15 cellular contexts compared by ENCODE assay signal in the genomic region with DNA sequence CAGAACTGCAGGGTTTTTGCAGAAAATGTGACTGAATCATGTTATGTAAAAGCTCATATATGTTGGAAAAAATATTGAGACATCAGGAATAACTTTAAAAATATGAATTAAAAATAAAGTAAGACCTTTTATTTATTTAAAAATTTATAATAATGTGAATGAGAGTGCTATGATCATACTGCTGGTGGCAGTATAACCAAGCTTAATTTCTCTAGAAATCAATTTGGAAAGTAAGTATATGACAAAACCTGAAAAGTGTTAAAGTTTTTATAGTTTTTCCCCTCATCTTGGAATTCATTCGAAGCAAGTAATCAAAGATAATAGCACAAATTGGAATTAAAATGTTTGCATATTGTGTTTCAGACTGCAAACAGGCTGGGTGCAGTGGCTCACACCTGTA. TPM values are rescaled to one million over a fixed set of nuclear protein-coding genes. Genes with fewer than 3 reads are reported as not detected.
A peak's percentile ranks its signal among the peaks of the same experiment; 100 is the strongest.
DNase-seq lines count a peak whose midpoint lies in the region; ATAC-seq and TF ChIP-seq lines count a peak whose summit lies in the region.
"Had no signal": no experiment of that assay in that cellular context is flagged by ENCODE, and none has a peak within 500 bp of the region (broad histone marks: within the 10 kb centered on the region; RNA-seq: fewer than 3 reads in every experiment).

No MANE protein-coding gene starts in this region.

- H3K4me3 Mint-ChIP-seq in HFFc6 (no peak overlapping the region), nephron (no peak overlapping the region)
- H3K4me3 Mint-ChIP-seq: stimulated activated naive CD8-positive, alpha-beta T cell treated with anti-CD3 and anti-CD28 coated beads, Interleukin-15, Interleukin-2, amounts not matched to agents 100 ng/mL and 50 ng/mL, for 24 hours had no signal

- intact Hi-C loops in aorta (cut with DNase I), result no loop called here

- no peaks in the 10 kb centered on the region for H3K27me3 ChIP-seq in SK-N-SH (ENCODE audit: insufficient read depth)
- no peaks in the 10 kb centered on the region for H3K27me3 ChIP-seq in aorta (ENCODE audit: control insufficient read depth in 1 of 2, insufficient read depth in 2 of 2, low read length in 1 of 2)
- H3K27me3 ChIP-seq: neutrophil had no signal

- POLR2A ChIA-PET in SK-N-SH (lab: Yijun Ruan, JAX), result no interaction called here

- H3F3A ChIP-seq in SK-N-SH (replicated peaks; ENCODE audit: insufficient read depth), result peaks cover 22% of the 10 kb centered on the region

- H3K36me3 ChIP-seq in SK-N-SH (replicated peaks in 1 of 2; ENCODE audit: control insufficient read depth in 1 of 2, insufficient read depth in 2 of 2, low read length in 1 of 2) (peaks cover 0 to 4% of the 10 kb centered on the region in 2 experiments), aorta (ENCODE audit: control insufficient read depth in 1 of 2, insufficient read depth in 2 of 2, low read length in 1 of 2) (no peaks in the 10 kb centered on the region)
- H3K36me3 ChIP-seq: HAP-1, neutrophil had no signal

- no peak overlapping the region for H2AFZ ChIP-seq in SK-N-SH (ENCODE audit: low read depth)

- WGBS in SK-N-SH (ENCODE audit: low lambda C conversion rate), result 96% methylated on average over 1 of the region's 1 CpG
- 59 to 66% methylated on average over 1 of the region's 1 CpG for WGBS in aorta, 2 donors

- H3K4me3 ChIP-seq in SK-N-SH (ENCODE audit: low read depth in 2 of 2, low read length in 1 of 2), result no peak overlapping the region
- no peak overlapping the region for H3K4me3 ChIP-seq in astrocyte of the spinal cord (ENCODE audit: low read depth, low read length)
- no peak overlapping the region for H3K4me3 ChIP-seq in aorta (ENCODE audit: low read length in 2 of 2)
- H3K4me3 ChIP-seq: HAP-1 had no signal

- H3K9me3 Mint-ChIP-seq in HFFc6, result no peaks in the 10 kb centered on the region
- no peaks in the 10 kb centered on the region for H3K9me3 Mint-ChIP-seq in nephron
- H3K9me3 Mint-ChIP-seq: stimulated activated naive CD8-positive, alpha-beta T cell treated with anti-CD3 and anti-CD28 coated beads, Interleukin-15, Interleukin-2, amounts not matched to agents 100 ng/mL and 50 ng/mL, for 24 hours had no signal

- CTCF ChIA-PET in SK-N-SH (lab: Yijun Ruan, JAX), result interaction anchor here (0.6 to 2.9 kb wide), 9 partner anchors 8 to 673 kb away, joined by 3 to 14 read pairs (median 4); no protein-coding TSS in a partner anchor

- H3K27ac Mint-ChIP-seq in HFFc6 (no peak overlapping the region), nephron (peak overlapping the region in 1 of 3 experiments; percentile 25)
- H3K27ac Mint-ChIP-seq: stimulated activated naive CD8-positive, alpha-beta T cell treated with anti-CD3 and anti-CD28 coated beads, Interleukin-15, Interleukin-2, amounts not matched to agents 100 ng/mL and 50 ng/mL, for 24 hours had no signal

- H3K9me3 ChIP-seq in SK-N-SH (no peaks in the 10 kb centered on the region), aorta (ENCODE audit: control insufficient read depth, low read length) (no peaks in the 10 kb centered on the region)
- H3K9me3 ChIP-seq: HAP-1, neutrophil had no signal

- H3K79me2 ChIP-seq in SK-N-SH (ENCODE audit: insufficient read depth), result peaks cover 56% of the 10 kb centered on the region

- H3K9ac ChIP-seq in SK-N-SH, result no peak overlapping the region

- ATAC-seq in SK-N-SH treated with all-trans-retinoic acid at 6 μM for 48 hours (no peak), aorta (ENCODE audit: low FRiP score) (no peak)
- ATAC-seq: esophagus mucosa, left colon had no signal

- no peaks in the 10 kb centered on the region for H3K9me2 ChIP-seq in SK-N-SH

- H3K27ac ChIP-seq in SK-N-SH (ENCODE audit: low read depth in 2 of 2, low read length in 1 of 2), result no peak overlapping the region
- no peak overlapping the region for H3K27ac ChIP-seq in aorta (ENCODE audit: low read depth in 1 of 2, low read length in 2 of 2)
- H3K27ac ChIP-seq: neutrophil had no signal

- H3K27me3 Mint-ChIP-seq in HFFc6 (ENCODE audit: insufficient read depth) (no peaks in the 10 kb centered on the region), nephron (ENCODE audit: low read depth) (no peaks in the 10 kb centered on the region)
- H3K27me3 Mint-ChIP-seq: stimulated activated naive CD8-positive, alpha-beta T cell treated with anti-CD3 and anti-CD28 coated beads, Interleukin-15, Interleukin-2, amounts not matched to agents 100 ng/mL and 50 ng/mL, for 24 hours had no signal

- TF ChIP-seq CTCF in SK-N-SH (IDR thresholded peaks at IDR 0.05) (peak; percentile 45), HFFc6 (IDR thresholded peaks at IDR 0.05) (peak; percentile 75), astrocyte of the spinal cord (IDR thresholded peaks at IDR 0.05; ENCODE audit: low read depth, low read length) (peak; percentile 14), nephron (IDR thresholded peaks at IDR 0.05; ENCODE audit: unreplicated experiment in 3 of 3) (peak; percentile 21 to 50 (median 32))

- no peak for TF ChIP-seq EP300 in SK-N-SH (IDR thresholded peaks at IDR 0.05; ENCODE audit: borderline replicate concordance in 1 of 2, low read depth in 1 of 2, low read length in 1 of 2)

- H3K4me1 ChIP-seq in SK-N-SH (ENCODE audit: control insufficient read depth in 1 of 2, insufficient read depth in 2 of 2, low read depth in 1 of 2, low read length in 1 of 2) (peaks cover 5 to 6% of the 10 kb centered on the region in 2 experiments; a peak in 3 of 4 replicates), aorta (ENCODE audit: control insufficient read depth in 1 of 2, insufficient read depth in 2 of 2, low read length in 2 of 2) (no peaks in the 10 kb centered on the region)

- no peak for DNase-seq in SK-N-SH
- DNase-seq in HFFc6, result no peak
- peak; percentile 42 for DNase-seq in astrocyte of the spinal cord (ENCODE audit: low read depth, low spot score)
- no peak for DNase-seq in DMS79 (lab: John Stamatoyannopoulos, UW)
- no peak for DNase-seq in aorta
- DNase-seq in NOMO-1 (lab: John Stamatoyannopoulos, UW; ENCODE audit: unreplicated experiment in 2 of 2), result no peak
- DNase-seq: left colon; NCI-H526; stimulated activated CD4-positive, alpha-beta T cell treated with anti-CD3 and anti-CD28 coated beads, Interleukin-1b, Interleukin-23, amount 100 ng/mL, for 48 hours had no signal

- in situ Hi-C loops in astrocyte of the spinal cord (cut with HindIII; ENCODE audit: low sequenced_read_pairs), result no loop called here

- H3K4me2 ChIP-seq in SK-N-SH, result no peak overlapping the region

- TF ChIP-seq RAD21 in SK-N-SH (IDR thresholded peaks at IDR 0.05; ENCODE audit: low read length), result peak; percentile 55

- H3K4me1 Mint-ChIP-seq in HFFc6 (ENCODE audit: low read depth) (peaks cover 41% of the 10 kb centered on the region), nephron (peaks cover 24% of the 10 kb centered on the region)

- H4K20me1 ChIP-seq in SK-N-SH (ENCODE audit: insufficient read depth), result peaks cover 24% of the 10 kb centered on the region

- H3K36me3 Mint-ChIP-seq in HFFc6 (ENCODE audit: low read depth) (peaks cover under 1% of the 10 kb centered on the region; the same call in 1 of the 2 replicates), nephron (ENCODE audit: low read depth) (no peaks in the 10 kb centered on the region)

TF ChIP-seq in SK-N-SH, 30 proteins besides CTCF, POLR2A, EP300 and RAD21 (continues in another document):
- TF ChIP-seq RCOR1 (IDR thresholded peaks at IDR 0.05; ENCODE audit: low read length), result no peak
- no peak for TF ChIP-seq JUND (IDR thresholded peaks at IDR 0.05)
- TF ChIP-seq NRF1 (IDR thresholded peaks at IDR 0.05; ENCODE audit: low read depth, low read length), result no peak
- TF ChIP-seq SIN3A (IDR thresholded peaks at IDR 0.05; ENCODE audit: borderline replicate concordance, low read depth, low read length), result no peak
- TF ChIP-seq CHD2 (IDR thresholded peaks at IDR 0.05; ENCODE audit: low read length, partially characterized antibody), result no peak
- no peak for TF ChIP-seq EZH2phosphoT487 (IDR thresholded peaks at IDR 0.05; ENCODE audit: borderline replicate concordance, low read depth)
- no peak for TF ChIP-seq IRF3 (IDR thresholded peaks at IDR 0.05; ENCODE audit: low read depth, low read length)

TF ChIP-seq in SK-N-SH treated with all-trans-retinoic acid at 6 μM for 48 hours, 23 proteins besides CTCF, POLR2A, EP300 and RAD21:
- TF ChIP-seq TSHZ2 (CRISPR knock-in tag; IDR thresholded peaks at IDR 0.05) (no peak), ISL1 (CRISPR knock-in tag; IDR thresholded peaks at IDR 0.05) (no peak)

RNA-seq across cellular contexts. Expression of gene SLC39A10, which starts 7.5 kb away (rescaled TPM):
- 12.3 and 19.3 TPM in 2 replicates for polyA plus RNA-seq in SK-N-SH (2012; rRNA removed)
- 14.9 and 16.5 TPM in 2 replicates for polyA plus RNA-seq in SK-N-SH (2012; cell fraction: cytosol; rRNA removed)
- 16.6 and 40.6 TPM in 2 replicates for polyA plus RNA-seq in SK-N-SH (2012; cell fraction: nucleus; rRNA removed)
- total RNA-seq in HFFc6 (2021; fragmentation: NEBNext Ultra II Directional; extraction: Animal tissue kit (Norgen Biotek cat#: 25700)), result 10 to 100 TPM; 24.8 to 30.4 (median 27.7) TPM
- 10 to 100 TPM; 24.2 to 28.4 TPM for total RNA-seq in aorta
- polyA plus RNA-seq in aorta, result 1 to 10 TPM; 1.8 to 3.7 TPM

Comparison
In these comparisons a context has a peak if more than half of its experiments do, and no peak if none do; other contexts are left out.
1. CTCF ChIP-seq: peak in every context shown above with its lines; median percentile 75 in HFFc6; 45 in SK-N-SH; 32 in nephron; 14 in astrocyte of the spinal cord.